Comparison of ENCODE assay signal across 9 cellular contexts in genomic region chr17:35243459-35244204, GRCh38. TPM values are rescaled to one million over a fixed set of nuclear protein-coding genes. Genes with fewer than 3 reads are reported as not detected.
DNase-seq lines count a peak whose midpoint lies in the region; ATAC-seq and TF ChIP-seq lines count a peak whose summit lies in the region.
"Had no signal": no experiment of that assay in that cellular context is flagged by ENCODE, and none has a peak within 500 bp of the region (broad histone marks: within the 10 kb centered on the region; RNA-seq: fewer than 3 reads in every experiment).

No MANE protein-coding gene starts in this region.

- 0% methylated on average over 1 of the region's 17 CpGs; no CpG with 5 or more reads in 1 of the 2 experiments for WGBS in IMR-90 (ENCODE audit: extremely low coverage in 2 of 2, insufficient read length in 1 of 2), 2 experiments

- H3K4me1 ChIP-seq in IMR-90 (ENCODE audit: control insufficient read depth, insufficient read depth, low read length) (peaks cover 5% of the 10 kb centered on the region), left lung (peaks cover 11 to 60% of the 10 kb centered on the region in 2 donors)

- H3K27me3 ChIP-seq in IMR-90 (ENCODE audit: control insufficient read depth, insufficient read depth, low read length) (no peaks in the 10 kb centered on the region), left lung (no peaks in the 10 kb centered on the region)

- H2AFZ ChIP-seq in IMR-90 (replicated peaks; ENCODE audit: low read length, poor library complexity): peak overlapping the region; percentile 90

- peak overlapping the region; percentile 79; the same call in 2 of the 3 replicates for H2BK15ac ChIP-seq in IMR-90 (ENCODE audit: low read depth, low read length)

- CTCF ChIA-PET in IMR-90 (lab: Yijun Ruan, JAX): no interaction called here

- in situ Hi-C loops in IMR-90 (cut with MboI; ENCODE audit: low sequenced_read_pairs): no loop called here

- H2AK5ac ChIP-seq in IMR-90 (ENCODE audit: low read depth, low read length): peak overlapping the region; percentile 76

- peak overlapping the region; percentile 64 to 95 for H4K8ac ChIP-seq in IMR-90 (ENCODE audit: low read depth in 2 of 2, low read length in 2 of 2)

- H3K9me3 ChIP-seq in IMR-90 (ENCODE audit: control insufficient read depth, insufficient read depth, low read length) (no peaks in the 10 kb centered on the region), left lung (no peaks in the 10 kb centered on the region)

- POLR2A ChIA-PET in IMR-90 (lab: Charles Lee; ENCODE audit: unreplicated experiment): interaction anchor here (1.2 kb wide), 1 partner anchor 8 kb away, joined by 5 read pairs; no protein-coding TSS in a partner anchor

- BruUV-seq in IMR-90 (replicated peaks; lab: Mats Ljungman, UMichigan): no TSS peak

- H2BK20ac ChIP-seq in IMR-90 (ENCODE audit: low read depth, low read length): peak overlapping the region; percentile 50

- peak overlapping the region; percentile 90 for H2BK5ac ChIP-seq in IMR-90 (ENCODE audit: low read depth, low read length, poor library complexity, severe bottlenecking)

- no peak for TF ChIP-seq RAD21 in IMR-90 (IDR thresholded peaks at IDR 0.05; ENCODE audit: low read length)

- peak overlapping the region; percentile 34 for H4K5ac ChIP-seq in IMR-90 (ENCODE audit: low read depth, low read length)

- peak overlapping the region; percentile 96 for H3K4ac ChIP-seq in IMR-90 (ENCODE audit: low read depth, low read length)

- dilution Hi-C loops in IMR-90 (cut with HindIII; ENCODE audit: low sequenced_read_pairs, unreplicated experiment): no loop called here

- no peak; the same call in none of the 2 replicates for TF ChIP-seq POLR2A in IMR-90 (IDR thresholded peaks at IDR 0.05; ENCODE audit: low read depth, low read length)

- peak overlapping the region; percentile 78 for H3K4me2 ChIP-seq in IMR-90 (ENCODE audit: low read depth, low read length)

- DNase-seq in ELR (ENCODE audit: low read depth) (peak; percentile 86), IMR-90 (peak; percentile 69), dedifferentiated amniotic fluid mesenchymal stem cell (ENCODE audit: extremely low spot score) (peak; percentile 81), left lung (peak in 1 of 2 donors; percentile 55), NCI-H2196 treated with DMSO at 0.1 percent for 48 hours (lab: John Stamatoyannopoulos, UW; ENCODE audit: unreplicated experiment) (no peak)
- DNase-seq in activated CD4-positive, alpha-beta T cell treated with anti-CD3 and anti-CD28 coated beads for 4 hours: peak; percentile 52
- DNase-seq in stimulated activated CD4-positive, alpha-beta T cell treated with anti-CD3 and anti-CD28 coated beads, Interleukin-4, amount 100 ng/mL, for 48 hours (ENCODE audit: low read depth in 2 of 2): peak; percentile 40 to 47

- peak overlapping the region; percentile 89 for H3K56ac ChIP-seq in IMR-90 (ENCODE audit: extremely low read depth, insufficient read depth, low read length)

- H3K14ac ChIP-seq in IMR-90 (replicated peaks; ENCODE audit: low read depth, low read length): peak overlapping the region; percentile 96

- H3K36me3 ChIP-seq in IMR-90 (ENCODE audit: control insufficient read depth, insufficient read depth, low read length) (peaks cover 2% of the 10 kb centered on the region; the same call in 1 of the 2 replicates), left lung (peaks cover 0 to 10% of the 10 kb centered on the region in 2 donors)

- TF ChIP-seq CTCF in IMR-90 (conservative IDR thresholded peaks at IDR 0.05; ENCODE audit: low read depth, low read length): no peak
- TF ChIP-seq CTCF in left lung (IDR thresholded peaks at IDR 0.05): no peak

- H4K91ac ChIP-seq in IMR-90 (ENCODE audit: insufficient read depth, low read depth, low read length): peak overlapping the region; percentile 93

- peak; percentile 3 for ATAC-seq in IMR-90 (ENCODE audit: low read depth)
- ATAC-seq in left lung: peak; percentile 37
- no peak for ATAC-seq in HG03139 (IDR thresholded peaks at IDR 0.05; ENCODE audit: unreplicated experiment)

- H4K20me1 ChIP-seq in IMR-90 (ENCODE audit: insufficient read depth, low read length): peaks cover 15% of the 10 kb centered on the region

- intact Hi-C loops in IMR-90 (cut with micrococcal nuclease) (loop anchor here (1.0 to 10.0 kb wide), 7 partner anchors 71 to 501 kb away; partner anchors contain the start of genes AP2B1 and SLFN11), left lung (cut with DNase I) (no loop called here)

- H3K4me3 ChIP-seq in IMR-90 (ENCODE audit: insufficient read depth, low read depth, low read length) (peak overlapping the region; percentile 59), left lung (peak overlapping the region; percentile 54 to 85)

- peak overlapping the region; percentile 37 for H2AK9ac ChIP-seq in IMR-90 (replicated peaks; ENCODE audit: low read depth, low read length, poor library complexity)

- peak overlapping the region; percentile 80 for H3K9ac ChIP-seq in IMR-90 (ENCODE audit: low read depth, low read length)

- peak overlapping the region; percentile 85 for H3K27ac ChIP-seq in IMR-90 (ENCODE audit: insufficient read depth, low read length)
- peak overlapping the region; percentile 94 to 96 for H3K27ac ChIP-seq in left lung

- peak overlapping the region; percentile 95 for H3K23ac ChIP-seq in IMR-90 (ENCODE audit: low read depth, low read length)

- peaks cover 23 to 51% of the 10 kb centered on the region in 2 experiments for H3K79me1 ChIP-seq in IMR-90 (ENCODE audit: low read depth in 1 of 2, low read length in 2 of 2)

- H3K18ac ChIP-seq in IMR-90 (ENCODE audit: low read depth, low read length): peak overlapping the region; percentile 78

- H3K9me1 ChIP-seq in IMR-90 (ENCODE audit: insufficient read depth, low read length): peaks cover 10% of the 10 kb centered on the region; the same call in 1 of the 2 replicates

- H2BK120ac ChIP-seq in IMR-90 (ENCODE audit: low read depth, low read length): peak overlapping the region; percentile 88

TF ChIP-seq in IMR-90, 13 proteins besides CTCF, POLR2A, EP300 and RAD21:
- TF ChIP-seq MAFK (IDR thresholded peaks at IDR 0.05; ENCODE audit: low read depth, low read length) (peak; percentile 59), CHD1 (IDR thresholded peaks at IDR 0.05; ENCODE audit: low read depth, low read length) (no peak)

RNA-seq across cellular contexts. Expression of gene SLFN5, which starts 0.8 kb away (rescaled TPM):
- total RNA-seq in IMR-90 (2012; rRNA removed) (48.9 and 64.2 TPM in 2 replicates), left lung (10 to 100 TPM; 51.3 to 67.5 TPM)
- 10.3 and 13.0 TPM in 2 replicates for polyA plus RNA-seq in IMR-90 (2012; rRNA removed)
- 1.7 and 2.3 TPM in 2 replicates for polyA plus RNA-seq in IMR-90 (2012; cell fraction: cytosol; rRNA removed)
- polyA plus RNA-seq in IMR-90 (2012; cell fraction: nucleus; rRNA removed; ENCODE audit: low replicate concordance): 0.85 and 8.0 TPM in 2 replicates

RNA-seq across cellular contexts. Expression of gene SLC35G3, which starts 49.4 kb away (rescaled TPM):
- not detected in 2 replicates for total RNA-seq in IMR-90 (2012; rRNA removed)
- polyA plus RNA-seq in IMR-90 (2012; rRNA removed): not detected in 2 replicates
- polyA plus RNA-seq in IMR-90 (2012; cell fraction: cytosol; rRNA removed): not detected in 2 replicates
- not detected in 2 replicates for polyA plus RNA-seq in IMR-90 (2012; cell fraction: nucleus; rRNA removed; ENCODE audit: low replicate concordance)
- total RNA-seq in left lung: not detected
- total RNA-seq: T-helper 2 cell treated with Interferon-gamma antibody and Interleukin-4, amounts not matched to agents 100 ng/mL and 5 ng/mL, for 36 hours had no signal
